In the genomic region with DNA sequence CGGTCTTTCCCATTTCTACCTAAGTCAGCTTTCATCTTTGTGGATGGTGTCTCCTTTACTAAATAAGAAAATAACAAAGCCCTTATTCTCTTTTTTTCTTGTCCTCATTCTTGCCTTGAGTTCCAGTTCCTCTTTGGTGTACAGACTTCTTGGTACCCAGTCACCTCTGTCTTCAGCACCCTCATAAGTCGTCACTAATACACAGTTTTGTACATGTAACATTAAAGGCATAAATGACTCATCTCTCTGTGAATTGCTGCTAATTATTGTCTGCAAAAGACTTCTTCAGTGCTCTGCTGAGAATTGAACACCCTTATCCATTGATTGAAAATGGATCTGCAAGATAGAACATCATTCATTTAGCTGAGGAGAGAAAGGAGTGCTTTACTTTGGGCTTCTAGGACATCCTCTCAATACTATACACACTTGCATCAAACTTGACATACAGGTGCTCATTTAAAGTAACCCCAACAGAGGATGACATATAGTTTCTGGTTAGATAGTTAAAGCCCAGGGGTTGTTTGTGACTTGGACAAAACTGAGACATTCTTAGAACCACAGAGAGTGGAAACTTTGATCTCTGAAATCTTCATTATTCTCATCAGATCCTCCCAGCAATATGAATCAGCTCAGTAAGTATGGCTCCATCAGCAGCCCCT, we compare ENCODE assay signal across 13 cellular contexts.
DNase-seq lines count a peak whose midpoint lies in the region; ATAC-seq, FAIRE-seq and TF ChIP-seq lines count a peak whose summit lies in the region.
"Had no signal": no experiment of that assay in that cellular context is flagged by ENCODE, and none has a peak within 500 bp of the region (broad histone marks: within the 10 kb centered on the region; RNA-seq: fewer than 3 reads in every experiment).

No MANE protein-coding gene starts in this region.

- intact Hi-C loops in CD4-positive, alpha-beta memory T cell (cut with micrococcal nuclease) = no loop called here

- H3K79me2 ChIP-seq in OCI-LY3 (ENCODE audit: low read length) (peaks cover 15% of the 10 kb centered on the region), neural progenitor cell (ENCODE audit: low read depth) (peaks cover 5% of the 10 kb centered on the region)

- peaks cover 74 to 85% of the 10 kb centered on the region in 2 donors for H3K36me3 Mint-ChIP-seq in CD4-positive, alpha-beta memory T cell
- H3K36me3 Mint-ChIP-seq in neural progenitor cell = peaks cover 66% of the 10 kb centered on the region

- peak overlapping the region; percentile 62 for H3K9ac ChIP-seq in OCI-LY3 (ENCODE audit: low read length)
- no peak overlapping the region for H3K9ac ChIP-seq in neural progenitor cell
- H3K9ac ChIP-seq: GM23248, SK-N-SH had no signal

- H3K27ac Mint-ChIP-seq in CD4-positive, alpha-beta memory T cell = peak overlapping the region in 4 of 7 donors; percentile 52 to 79 (median 62)
- no peak overlapping the region for H3K27ac Mint-ChIP-seq in neural progenitor cell

- H3F3A ChIP-seq in neural progenitor cell (ENCODE audit: low read depth) = peaks cover 53% of the 10 kb centered on the region

- H3K9me3 ChIP-seq in CD4-positive, alpha-beta memory T cell (ENCODE audit: control insufficient read depth in 1 of 2, low read length in 2 of 2) = no peaks in the 10 kb centered on the region
- H3K9me3 ChIP-seq in OCI-LY3 (ENCODE audit: insufficient read depth, low read length) (no peaks in the 10 kb centered on the region), neural progenitor cell (ENCODE audit: low read depth) (no peaks in the 10 kb centered on the region)
- H3K9me3 ChIP-seq: SK-N-SH, transverse colon had no signal

- no peaks in the 10 kb centered on the region for H3K27me3 Mint-ChIP-seq in CD4-positive, alpha-beta memory T cell
- no peaks in the 10 kb centered on the region for H3K27me3 Mint-ChIP-seq in neural progenitor cell (ENCODE audit: insufficient read depth, low read depth)

- CTCF ChIA-PET in CD4-positive, alpha-beta memory T cell (lab: Charles Lee; ENCODE audit: partially characterized antibody) = no interaction called here

- TF ChIP-seq CTCF in OCI-LY3 (IDR thresholded peaks at IDR 0.05; ENCODE audit: low read depth, low read length) (no peak), neural progenitor cell (IDR thresholded peaks at IDR 0.05) (no peak)

- TF ChIP-seq POLR2A in H54 (IDR thresholded peaks at IDR 0.05; ENCODE audit: low read depth, low read length) = no peak

- peaks cover 60% of the 10 kb centered on the region for H3K36me3 ChIP-seq in CD4-positive, alpha-beta memory T cell (ENCODE audit: insufficient read depth, low read length)
- H3K36me3 ChIP-seq in OCI-LY3 (replicated peaks; ENCODE audit: low read depth, low read length) = peaks cover 61% of the 10 kb centered on the region
- peaks cover 31% of the 10 kb centered on the region for H3K36me3 ChIP-seq in neural progenitor cell

- H3K27ac ChIP-seq in CD4-positive, alpha-beta memory T cell (ENCODE audit: low read depth, low read length) = no peak overlapping the region
- H3K27ac ChIP-seq in OCI-LY3 (ENCODE audit: low read length) (peak overlapping the region; percentile 99), neural progenitor cell (no peak overlapping the region)
- H3K27ac ChIP-seq: GM23248, transverse colon had no signal

- H3K4me2 ChIP-seq in OCI-LY3 (ENCODE audit: low read length) (peak overlapping the region; percentile 72), neural progenitor cell (no peak overlapping the region)
- H3K4me2 ChIP-seq: SK-N-SH had no signal

- ATAC-seq in GM19025 (IDR thresholded peaks at IDR 0.05; ENCODE audit: low read depth, unreplicated experiment) (peak; percentile 74), HG02884 (IDR thresholded peaks at IDR 0.05; ENCODE audit: unreplicated experiment) (peak; percentile 76)

- no peak overlapping the region for H3K4me3 ChIP-seq in CD4-positive, alpha-beta memory T cell (ENCODE audit: low read length in 2 of 2)
- H3K4me3 ChIP-seq in OCI-LY3 (ENCODE audit: low read length) (peak overlapping the region; percentile 54), neural progenitor cell (no peak overlapping the region)
- H3K4me3 ChIP-seq: GM23248, transverse colon had no signal

- no peak for DNase-seq in CD4-positive, alpha-beta memory T cell
- DNase-seq in H54 (ENCODE audit: insufficient read length, low spot score) (no peak), neural progenitor cell (ENCODE audit: low spot score) (no peak), NCI-H1436 treated with DMSO at 0.1 percent for 48 hours (lab: John Stamatoyannopoulos, UW) (no peak)
- no peak for DNase-seq in stimulated activated naive CD4-positive, alpha-beta T cell (lab: John Stamatoyannopoulos, UW)
- DNase-seq: amniotic stem cell, GM23248, NCI-H187 treated with DMSO at 0.1 percent for 48 hours, SK-N-SH, transverse colon had no signal

- 0 out of 2 replicates have a peak, but pooled peaks cover 4% of the 10 kb centered on the region for H4K20me1 ChIP-seq in OCI-LY3 (ENCODE audit: insufficient read depth, low read length)
- H4K20me1 ChIP-seq in neural progenitor cell (ENCODE audit: low read depth) = peaks cover 36% of the 10 kb centered on the region

- H3K4me3 Mint-ChIP-seq in CD4-positive, alpha-beta memory T cell = no peak overlapping the region
- no peak overlapping the region for H3K4me3 Mint-ChIP-seq in neural progenitor cell

- POLR2A ChIA-PET in CD4-positive, alpha-beta memory T cell (lab: Charles Lee; ENCODE audit: partially characterized antibody) = no interaction called here

- H3K4me1 ChIP-seq in CD4-positive, alpha-beta memory T cell (ENCODE audit: insufficient read depth, low read length) = no peaks in the 10 kb centered on the region
- H3K4me1 ChIP-seq in OCI-LY3 (ENCODE audit: low read length) (peaks cover 60% of the 10 kb centered on the region), neural progenitor cell (no peaks in the 10 kb centered on the region)
- H3K4me1 ChIP-seq: transverse colon had no signal

- FAIRE-seq in H54 (lab: Jason Lieb, UNC) = no peak

- H3K9me3 Mint-ChIP-seq in CD4-positive, alpha-beta memory T cell = no peaks in the 10 kb centered on the region
- H3K9me3 Mint-ChIP-seq in neural progenitor cell = no peaks in the 10 kb centered on the region

- peaks cover 12 to 19% (median 16%) of the 10 kb centered on the region in 4 donors for H3K4me1 Mint-ChIP-seq in CD4-positive, alpha-beta memory T cell
- peaks cover 2% of the 10 kb centered on the region for H3K4me1 Mint-ChIP-seq in neural progenitor cell

- H2AFZ ChIP-seq in OCI-LY3 (ENCODE audit: low read depth, low read length) (no peak overlapping the region), neural progenitor cell (replicated peaks) (no peak overlapping the region)
- H2AFZ ChIP-seq: GM23248 had no signal

- H3K27me3 ChIP-seq in CD4-positive, alpha-beta memory T cell (ENCODE audit: insufficient read depth, low read length) = no peaks in the 10 kb centered on the region
- no peaks in the 10 kb centered on the region for H3K27me3 ChIP-seq in OCI-LY3 (ENCODE audit: low read depth, low read length)
- no peaks in the 10 kb centered on the region for H3K27me3 ChIP-seq in neural progenitor cell
- H3K27me3 ChIP-seq: transverse colon had no signal
